Comparison of ENCODE assay signal across 1 cellular context in genomic region chr6:143368426-143368825, GRCh38.
A peak's percentile ranks its signal among the peaks of the same experiment; 100 is the strongest.
TF ChIP-seq lines count a peak whose summit lies in the region.

No MANE protein-coding gene starts in this region.

TF ChIP-seq in GM12878, 131 proteins besides CTCF, POLR2A, EP300 and RAD21 (continued from another document and continues in another):
- TF ChIP-seq, protein P1, sequence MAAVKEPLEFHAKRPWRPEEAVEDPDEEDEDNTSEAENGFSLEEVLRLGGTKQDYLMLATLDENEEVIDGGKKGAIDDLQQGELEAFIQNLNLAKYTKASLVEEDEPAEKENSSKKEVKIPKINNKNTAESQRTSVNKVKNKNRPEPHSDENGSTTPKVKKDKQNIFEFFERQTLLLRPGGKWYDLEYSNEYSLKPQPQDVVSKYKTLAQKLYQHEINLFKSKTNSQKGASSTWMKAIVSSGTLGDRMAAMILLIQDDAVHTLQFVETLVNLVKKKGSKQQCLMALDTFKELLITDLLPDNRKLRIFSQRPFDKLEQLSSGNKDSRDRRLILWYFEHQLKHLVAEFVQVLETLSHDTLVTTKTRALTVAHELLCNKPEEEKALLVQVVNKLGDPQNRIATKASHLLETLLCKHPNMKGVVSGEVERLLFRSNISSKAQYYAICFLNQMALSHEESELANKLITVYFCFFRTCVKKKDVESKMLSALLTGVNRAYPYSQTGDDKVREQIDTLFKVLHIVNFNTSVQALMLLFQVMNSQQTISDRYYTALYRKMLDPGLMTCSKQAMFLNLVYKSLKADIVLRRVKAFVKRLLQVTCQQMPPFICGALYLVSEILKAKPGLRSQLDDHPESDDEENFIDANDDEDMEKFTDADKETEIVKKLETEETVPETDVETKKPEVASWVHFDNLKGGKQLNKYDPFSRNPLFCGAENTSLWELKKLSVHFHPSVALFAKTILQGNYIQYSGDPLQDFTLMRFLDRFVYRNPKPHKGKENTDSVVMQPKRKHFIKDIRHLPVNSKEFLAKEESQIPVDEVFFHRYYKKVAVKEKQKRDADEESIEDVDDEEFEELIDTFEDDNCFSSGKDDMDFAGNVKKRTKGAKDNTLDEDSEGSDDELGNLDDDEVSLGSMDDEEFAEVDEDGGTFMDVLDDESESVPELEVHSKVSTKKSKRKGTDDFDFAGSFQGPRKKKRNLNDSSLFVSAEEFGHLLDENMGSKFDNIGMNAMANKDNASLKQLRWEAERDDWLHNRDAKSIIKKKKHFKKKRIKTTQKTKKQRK (IDR thresholded peaks at IDR 0.05; ENCODE audit: low read depth, low read length), result no peak
- TF ChIP-seq SPI1 (IDR thresholded peaks at IDR 0.05; ENCODE audit: borderline replicate concordance, insufficient read depth, low read depth, low read length), result peak; percentile 71
- TF ChIP-seq PML (IDR thresholded peaks at IDR 0.05; ENCODE audit: low read length), result 0 out of 2 replicates have a peak, but pooled peaks have one; percentile 59
- TF ChIP-seq MTA3 (IDR thresholded peaks at IDR 0.05; ENCODE audit: borderline replicate concordance, low read length), result peak; percentile 90
- TF ChIP-seq MEF2A (IDR thresholded peaks at IDR 0.05; ENCODE audit: insufficient read depth, low read depth, low read length), result peak; percentile 64; the same call in 1 of the 2 replicates
- no peak for TF ChIP-seq ZNF384 (IDR thresholded peaks at IDR 0.05; ENCODE audit: borderline replicate concordance, low read depth, low read length)
- TF ChIP-seq, protein P2, sequence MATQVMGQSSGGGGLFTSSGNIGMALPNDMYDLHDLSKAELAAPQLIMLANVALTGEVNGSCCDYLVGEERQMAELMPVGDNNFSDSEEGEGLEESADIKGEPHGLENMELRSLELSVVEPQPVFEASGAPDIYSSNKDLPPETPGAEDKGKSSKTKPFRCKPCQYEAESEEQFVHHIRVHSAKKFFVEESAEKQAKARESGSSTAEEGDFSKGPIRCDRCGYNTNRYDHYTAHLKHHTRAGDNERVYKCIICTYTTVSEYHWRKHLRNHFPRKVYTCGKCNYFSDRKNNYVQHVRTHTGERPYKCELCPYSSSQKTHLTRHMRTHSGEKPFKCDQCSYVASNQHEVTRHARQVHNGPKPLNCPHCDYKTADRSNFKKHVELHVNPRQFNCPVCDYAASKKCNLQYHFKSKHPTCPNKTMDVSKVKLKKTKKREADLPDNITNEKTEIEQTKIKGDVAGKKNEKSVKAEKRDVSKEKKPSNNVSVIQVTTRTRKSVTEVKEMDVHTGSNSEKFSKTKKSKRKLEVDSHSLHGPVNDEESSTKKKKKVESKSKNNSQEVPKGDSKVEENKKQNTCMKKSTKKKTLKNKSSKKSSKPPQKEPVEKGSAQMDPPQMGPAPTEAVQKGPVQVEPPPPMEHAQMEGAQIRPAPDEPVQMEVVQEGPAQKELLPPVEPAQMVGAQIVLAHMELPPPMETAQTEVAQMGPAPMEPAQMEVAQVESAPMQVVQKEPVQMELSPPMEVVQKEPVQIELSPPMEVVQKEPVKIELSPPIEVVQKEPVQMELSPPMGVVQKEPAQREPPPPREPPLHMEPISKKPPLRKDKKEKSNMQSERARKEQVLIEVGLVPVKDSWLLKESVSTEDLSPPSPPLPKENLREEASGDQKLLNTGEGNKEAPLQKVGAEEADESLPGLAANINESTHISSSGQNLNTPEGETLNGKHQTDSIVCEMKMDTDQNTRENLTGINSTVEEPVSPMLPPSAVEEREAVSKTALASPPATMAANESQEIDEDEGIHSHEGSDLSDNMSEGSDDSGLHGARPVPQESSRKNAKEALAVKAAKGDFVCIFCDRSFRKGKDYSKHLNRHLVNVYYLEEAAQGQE (IDR thresholded peaks at IDR 0.05; ENCODE audit: low read depth, low read length), result no peak
- TF ChIP-seq ETV6 (conservative IDR thresholded peaks at IDR 0.05 in 1 of 2, IDR thresholded peaks at IDR 0.05 in 1 of 2; ENCODE audit: borderline replicate concordance in 1 of 2, low read depth in 1 of 2), result peak in 1 of 2 experiments; percentile 63; a peak in 1 of 4 replicates
- TF ChIP-seq NKRF (conservative IDR thresholded peaks at IDR 0.05), result no peak
- no peak for TF ChIP-seq ZNF687 (IDR thresholded peaks at IDR 0.05)
- TF ChIP-seq, protein P3, sequence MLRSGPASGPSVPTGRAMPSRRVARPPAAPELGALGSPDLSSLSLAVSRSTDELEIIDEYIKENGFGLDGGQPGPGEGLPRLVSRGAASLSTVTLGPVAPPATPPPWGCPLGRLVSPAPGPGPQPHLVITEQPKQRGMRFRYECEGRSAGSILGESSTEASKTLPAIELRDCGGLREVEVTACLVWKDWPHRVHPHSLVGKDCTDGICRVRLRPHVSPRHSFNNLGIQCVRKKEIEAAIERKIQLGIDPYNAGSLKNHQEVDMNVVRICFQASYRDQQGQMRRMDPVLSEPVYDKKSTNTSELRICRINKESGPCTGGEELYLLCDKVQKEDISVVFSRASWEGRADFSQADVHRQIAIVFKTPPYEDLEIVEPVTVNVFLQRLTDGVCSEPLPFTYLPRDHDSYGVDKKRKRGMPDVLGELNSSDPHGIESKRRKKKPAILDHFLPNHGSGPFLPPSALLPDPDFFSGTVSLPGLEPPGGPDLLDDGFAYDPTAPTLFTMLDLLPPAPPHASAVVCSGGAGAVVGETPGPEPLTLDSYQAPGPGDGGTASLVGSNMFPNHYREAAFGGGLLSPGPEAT (IDR thresholded peaks at IDR 0.05; ENCODE audit: low read depth), result no peak
- TF ChIP-seq STAT3 (IDR thresholded peaks at IDR 0.05; ENCODE audit: low read depth, low read length), result no peak
- no peak for TF ChIP-seq ZNF622 (IDR thresholded peaks at IDR 0.05)
- peak; percentile 98 for TF ChIP-seq JUNB (IDR thresholded peaks at IDR 0.05)
- peak; percentile 95 for TF ChIP-seq NFIC (IDR thresholded peaks at IDR 0.05; ENCODE audit: low read depth, low read length)
- peak; percentile 93 for TF ChIP-seq EED (IDR thresholded peaks at IDR 0.05; ENCODE audit: low read depth)
- TF ChIP-seq CREM (IDR thresholded peaks at IDR 0.05; ENCODE audit: low read depth), result peak; percentile 96
- TF ChIP-seq FOXM1 (IDR thresholded peaks at IDR 0.05; ENCODE audit: low read depth, low read length), result peak; percentile 95
- peak; percentile 86 for TF ChIP-seq RUNX3 (IDR thresholded peaks at IDR 0.05; ENCODE audit: low read length)
- TF ChIP-seq MTA2 (IDR thresholded peaks at IDR 0.05; ENCODE audit: low read depth), result peak; percentile 44; the same call in 1 of the 2 replicates
- peak; percentile 93 for TF ChIP-seq IRF4 (IDR thresholded peaks at IDR 0.05; ENCODE audit: low read depth, low read length)
- no peak for TF ChIP-seq BMI1 (IDR thresholded peaks at IDR 0.05; ENCODE audit: borderline replicate concordance)
- TF ChIP-seq, protein P4, sequence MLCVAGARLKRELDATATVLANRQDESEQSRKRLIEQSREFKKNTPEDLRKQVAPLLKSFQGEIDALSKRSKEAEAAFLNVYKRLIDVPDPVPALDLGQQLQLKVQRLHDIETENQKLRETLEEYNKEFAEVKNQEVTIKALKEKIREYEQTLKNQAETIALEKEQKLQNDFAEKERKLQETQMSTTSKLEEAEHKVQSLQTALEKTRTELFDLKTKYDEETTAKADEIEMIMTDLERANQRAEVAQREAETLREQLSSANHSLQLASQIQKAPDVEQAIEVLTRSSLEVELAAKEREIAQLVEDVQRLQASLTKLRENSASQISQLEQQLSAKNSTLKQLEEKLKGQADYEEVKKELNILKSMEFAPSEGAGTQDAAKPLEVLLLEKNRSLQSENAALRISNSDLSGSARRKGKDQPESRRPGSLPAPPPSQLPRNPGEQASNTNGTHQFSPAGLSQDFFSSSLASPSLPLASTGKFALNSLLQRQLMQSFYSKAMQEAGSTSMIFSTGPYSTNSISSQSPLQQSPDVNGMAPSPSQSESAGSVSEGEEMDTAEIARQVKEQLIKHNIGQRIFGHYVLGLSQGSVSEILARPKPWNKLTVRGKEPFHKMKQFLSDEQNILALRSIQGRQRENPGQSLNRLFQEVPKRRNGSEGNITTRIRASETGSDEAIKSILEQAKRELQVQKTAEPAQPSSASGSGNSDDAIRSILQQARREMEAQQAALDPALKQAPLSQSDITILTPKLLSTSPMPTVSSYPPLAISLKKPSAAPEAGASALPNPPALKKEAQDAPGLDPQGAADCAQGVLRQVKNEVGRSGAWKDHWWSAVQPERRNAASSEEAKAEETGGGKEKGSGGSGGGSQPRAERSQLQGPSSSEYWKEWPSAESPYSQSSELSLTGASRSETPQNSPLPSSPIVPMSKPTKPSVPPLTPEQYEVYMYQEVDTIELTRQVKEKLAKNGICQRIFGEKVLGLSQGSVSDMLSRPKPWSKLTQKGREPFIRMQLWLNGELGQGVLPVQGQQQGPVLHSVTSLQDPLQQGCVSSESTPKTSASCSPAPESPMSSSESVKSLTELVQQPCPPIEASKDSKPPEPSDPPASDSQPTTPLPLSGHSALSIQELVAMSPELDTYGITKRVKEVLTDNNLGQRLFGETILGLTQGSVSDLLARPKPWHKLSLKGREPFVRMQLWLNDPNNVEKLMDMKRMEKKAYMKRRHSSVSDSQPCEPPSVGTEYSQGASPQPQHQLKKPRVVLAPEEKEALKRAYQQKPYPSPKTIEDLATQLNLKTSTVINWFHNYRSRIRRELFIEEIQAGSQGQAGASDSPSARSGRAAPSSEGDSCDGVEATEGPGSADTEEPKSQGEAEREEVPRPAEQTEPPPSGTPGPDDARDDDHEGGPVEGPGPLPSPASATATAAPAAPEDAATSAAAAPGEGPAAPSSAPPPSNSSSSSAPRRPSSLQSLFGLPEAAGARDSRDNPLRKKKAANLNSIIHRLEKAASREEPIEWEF (IDR thresholded peaks at IDR 0.05; ENCODE audit: insufficient replicate concordance, low read depth, low read length), result no peak
- no peak for TF ChIP-seq TCF12 (IDR thresholded peaks at IDR 0.05; ENCODE audit: low read depth, low read length)
- TF ChIP-seq CBX3 (IDR thresholded peaks at IDR 0.05; ENCODE audit: borderline replicate concordance, low read depth), result no peak
- TF ChIP-seq GABPA (IDR thresholded peaks at IDR 0.05; ENCODE audit: low read depth), result peak; percentile 69
- TF ChIP-seq CEBPB (IDR thresholded peaks at IDR 0.05; ENCODE audit: borderline replicate concordance in 1 of 2, low read depth in 2 of 2, low read length in 2 of 2), result peak in 1 of 2 experiments; percentile 66; a peak in 1 of 4 replicates
- TF ChIP-seq, protein P5, sequence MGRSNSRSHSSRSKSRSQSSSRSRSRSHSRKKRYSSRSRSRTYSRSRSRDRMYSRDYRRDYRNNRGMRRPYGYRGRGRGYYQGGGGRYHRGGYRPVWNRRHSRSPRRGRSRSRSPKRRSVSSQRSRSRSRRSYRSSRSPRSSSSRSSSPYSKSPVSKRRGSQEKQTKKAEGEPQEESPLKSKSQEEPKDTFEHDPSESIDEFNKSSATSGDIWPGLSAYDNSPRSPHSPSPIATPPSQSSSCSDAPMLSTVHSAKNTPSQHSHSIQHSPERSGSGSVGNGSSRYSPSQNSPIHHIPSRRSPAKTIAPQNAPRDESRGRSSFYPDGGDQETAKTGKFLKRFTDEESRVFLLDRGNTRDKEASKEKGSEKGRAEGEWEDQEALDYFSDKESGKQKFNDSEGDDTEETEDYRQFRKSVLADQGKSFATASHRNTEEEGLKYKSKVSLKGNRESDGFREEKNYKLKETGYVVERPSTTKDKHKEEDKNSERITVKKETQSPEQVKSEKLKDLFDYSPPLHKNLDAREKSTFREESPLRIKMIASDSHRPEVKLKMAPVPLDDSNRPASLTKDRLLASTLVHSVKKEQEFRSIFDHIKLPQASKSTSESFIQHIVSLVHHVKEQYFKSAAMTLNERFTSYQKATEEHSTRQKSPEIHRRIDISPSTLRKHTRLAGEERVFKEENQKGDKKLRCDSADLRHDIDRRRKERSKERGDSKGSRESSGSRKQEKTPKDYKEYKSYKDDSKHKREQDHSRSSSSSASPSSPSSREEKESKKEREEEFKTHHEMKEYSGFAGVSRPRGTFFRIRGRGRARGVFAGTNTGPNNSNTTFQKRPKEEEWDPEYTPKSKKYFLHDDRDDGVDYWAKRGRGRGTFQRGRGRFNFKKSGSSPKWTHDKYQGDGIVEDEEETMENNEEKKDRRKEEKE (IDR thresholded peaks at IDR 0.05), result no peak
- no peak for TF ChIP-seq FOS (IDR thresholded peaks at IDR 0.05; ENCODE audit: borderline replicate concordance, extremely low read depth, insufficient read length)
- peak; percentile 49 to 70 for TF ChIP-seq IKZF2 (IDR thresholded peaks at IDR 0.05)
- TF ChIP-seq BCL11A (IDR thresholded peaks at IDR 0.05; ENCODE audit: low read depth, low read length), result peak; percentile 84
